In the genomic region with DNA sequence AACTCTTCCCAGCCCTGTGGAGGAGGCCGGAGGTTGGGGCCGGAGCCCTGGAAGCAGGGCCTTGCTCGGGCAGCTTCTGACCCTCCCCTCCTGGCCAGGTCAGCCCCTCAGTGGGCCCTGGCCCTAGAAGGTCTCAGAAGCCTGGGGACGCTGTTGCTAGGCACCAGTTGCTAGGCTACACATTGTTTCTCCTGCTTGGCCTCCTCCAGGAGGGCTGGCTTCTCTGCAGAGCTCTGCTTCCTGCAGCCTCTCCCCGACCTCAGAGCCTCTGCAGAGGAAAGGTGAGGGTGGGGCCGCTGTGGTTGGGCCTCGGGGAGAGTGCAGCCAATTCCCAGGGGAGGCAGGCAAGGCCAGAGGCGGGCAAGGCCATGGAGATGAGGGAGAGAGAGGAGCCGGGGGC, we compare ENCODE assay signal across 13 cellular contexts. TPM values are rescaled to one million over a fixed set of nuclear protein-coding genes. Genes with fewer than 3 reads are reported as not detected.
DNase-seq lines count a peak whose midpoint lies in the region; ATAC-seq and TF ChIP-seq lines count a peak whose summit lies in the region.
"Had no signal": no experiment of that assay in that cellular context is flagged by ENCODE, and none has a peak within 500 bp of the region (broad histone marks: within the 10 kb centered on the region; RNA-seq: fewer than 3 reads in every experiment).

No MANE protein-coding gene starts in this region.

- H3K27me3 ChIP-seq in mammary epithelial cell (ENCODE audit: insufficient read depth, low read length) (no peaks in the 10 kb centered on the region), dorsolateral prefrontal cortex (no peaks in the 10 kb centered on the region), testis (no peaks in the 10 kb centered on the region), upper lobe of right lung (peaks cover 6% of the 10 kb centered on the region)
- H3K27me3 ChIP-seq: heart left ventricle had no signal

- 58% methylated on average over 4 of the region's 9 CpGs for WGBS in mammary epithelial cell (ENCODE audit: low coverage, missing lambda C conversion rate)
- WGBS in testis, 2 donors: 41 to 69% methylated on average over 8 to 9 of the region's 9 CpGs

- H3K4me3 ChIP-seq in mammary epithelial cell (replicated peaks in 1 of 3; ENCODE audit: insufficient read depth in 1 of 3, low read depth in 2 of 3, low read length in 3 of 3) (no peak overlapping the region), dorsolateral prefrontal cortex (peak overlapping the region in 1 of 59 donors; percentile 9), testis (no peak overlapping the region), upper lobe of right lung (no peak overlapping the region)
- H3K4me3 ChIP-seq: heart left ventricle had no signal

- peaks cover 11% of the 10 kb centered on the region for H3K27me3 Mint-ChIP-seq in MCF 10A (ENCODE audit: insufficient read depth, unreplicated experiment)
- H3K27me3 Mint-ChIP-seq in CD14-positive monocyte (ENCODE audit: low read depth in 3 of 3): peaks cover 0 to 6% (median 2%) of the 10 kb centered on the region in 3 donors

- H3K36me3 Mint-ChIP-seq in MCF 10A (ENCODE audit: insufficient read depth, unreplicated experiment): peaks cover 1% of the 10 kb centered on the region
- no peaks in the 10 kb centered on the region for H3K36me3 Mint-ChIP-seq in CD14-positive monocyte

- no TSS peak for BruUV-seq in mammary epithelial cell (replicated peaks; lab: Mats Ljungman, UMichigan)
- BruUV-seq in MCF 10A (replicated peaks; lab: Mats Ljungman, UMichigan): no TSS peak

- TF ChIP-seq CTCF in mammary epithelial cell (conservative IDR thresholded peaks at IDR 0.05 in 1 of 2, IDR thresholded peaks at IDR 0.05 in 1 of 2; ENCODE audit: extremely low read depth in 1 of 2, insufficient read depth in 1 of 2, low read depth in 1 of 2, low read length in 2 of 2) (no peak), MCF 10A (IDR thresholded peaks at IDR 0.05; ENCODE audit: unreplicated experiment) (no peak), dorsolateral prefrontal cortex (IDR thresholded peaks at IDR 0.05 in 54 of 56, conservative IDR thresholded peaks at IDR 0.05 in 2 of 56; ENCODE audit: low read depth in 1 of 56, partially characterized antibody in 56 of 56) (no peak), testis (IDR thresholded peaks at IDR 0.05) (no peak), upper lobe of right lung (IDR thresholded peaks at IDR 0.05) (no peak), CD14-positive monocyte (IDR thresholded peaks at IDR 0.05) (no peak)

- no peak overlapping the region for H3K27ac Mint-ChIP-seq in MCF 10A (ENCODE audit: low read depth, unreplicated experiment)
- no peak overlapping the region for H3K27ac Mint-ChIP-seq in CD14-positive monocyte
- H3K27ac Mint-ChIP-seq: B cell had no signal

- H3K9ac ChIP-seq in mammary epithelial cell (ENCODE audit: insufficient read depth, low read length): no peak overlapping the region

- CTCF ChIA-PET in mammary epithelial cell (lab: Charles Lee; ENCODE audit: low non-redundant PET): no interaction called here
- CTCF ChIA-PET in MCF 10A (lab: Yijun Ruan, JAX): interaction anchor here (1.2 to 9.0 kb wide), 4 partner anchors 33 to 156 kb away, joined by 6 to 142 read pairs (median 52); no protein-coding TSS in a partner anchor

- no peak for ATAC-seq in upper lobe of right lung

- H3K9me3 ChIP-seq in mammary epithelial cell (replicated peaks; ENCODE audit: insufficient read depth, low read length) (no peaks in the 10 kb centered on the region), testis (no peaks in the 10 kb centered on the region), upper lobe of right lung (no peaks in the 10 kb centered on the region)
- H3K9me3 ChIP-seq: heart left ventricle had no signal

- no peaks in the 10 kb centered on the region for H3K36me3 ChIP-seq in mammary epithelial cell (ENCODE audit: insufficient read depth, low read length)
- H3K36me3 ChIP-seq in testis (ENCODE audit: low read depth, missing control alignments): no peaks in the 10 kb centered on the region
- no peaks in the 10 kb centered on the region for H3K36me3 ChIP-seq in upper lobe of right lung
- H3K36me3 ChIP-seq: heart left ventricle had no signal

- H3K4me1 ChIP-seq in mammary epithelial cell (ENCODE audit: insufficient read depth, low read length): no peaks in the 10 kb centered on the region
- H3K4me1 ChIP-seq in testis: peaks cover 20% of the 10 kb centered on the region
- no peaks in the 10 kb centered on the region for H3K4me1 ChIP-seq in upper lobe of right lung

- no peaks in the 10 kb centered on the region for H4K20me1 ChIP-seq in mammary epithelial cell (ENCODE audit: insufficient read depth, low read length)

- no peak overlapping the region for H2AFZ ChIP-seq in mammary epithelial cell (ENCODE audit: low read depth, low read length)

- dilution Hi-C loops in mammary epithelial cell (cut with HindIII; ENCODE audit: low sequenced_read_pairs): no loop called here

- H3K4me1 Mint-ChIP-seq in MCF 10A (ENCODE audit: insufficient read depth, unreplicated experiment) (no peaks in the 10 kb centered on the region), CD14-positive monocyte (no peaks in the 10 kb centered on the region)

- H3K27ac ChIP-seq in mammary epithelial cell (ENCODE audit: insufficient read depth, low read depth, low read length): no peak overlapping the region
- H3K27ac ChIP-seq in dorsolateral prefrontal cortex: peak overlapping the region in 50 of 59 donors; percentile 7 to 87 (median 65)
- no peak overlapping the region for H3K27ac ChIP-seq in testis
- H3K27ac ChIP-seq in upper lobe of right lung: no peak overlapping the region

- POLR2A ChIA-PET in MCF 10A (lab: Yijun Ruan, JAX): interaction anchor here (0.7 kb wide), 1 partner anchor 16 kb away, joined by 3 read pairs; no protein-coding TSS in a partner anchor

- in situ Hi-C loops in mammary epithelial cell (cut with MboI; ENCODE audit: low sequenced_read_pairs in 2 of 2): no loop called here

- intact Hi-C loops in mammary epithelial cell (cut with micrococcal nuclease) (no loop called here), MCF 10A (cut with micrococcal nuclease) (loop anchor here (10.0 kb wide), 1 partner anchor 254 kb away; no protein-coding TSS in a partner anchor), dorsolateral prefrontal cortex (cut with DNase I) (loop anchor here in 1 of 2 donors (10.0 kb wide), 1 partner anchor 244 kb away; no protein-coding TSS in a partner anchor), testis (cut with DNase I; ENCODE audit: low total_unique reads) (loop anchor here (10.0 kb wide), 1 partner anchor 154 kb away; no protein-coding TSS in a partner anchor), upper lobe of right lung (cut with DNase I) (no loop called here), CD14-positive monocyte (cut with micrococcal nuclease) (loop anchor here in 1 of 2 donors (10.0 kb wide), 1 partner anchor 154 kb away; no protein-coding TSS in a partner anchor)

- no peak for TF ChIP-seq POLR2A in testis (IDR thresholded peaks at IDR 0.05)

- no peak overlapping the region for H3K4me2 ChIP-seq in mammary epithelial cell (ENCODE audit: insufficient read depth, low read depth, low read length)

- H3K9me3 Mint-ChIP-seq in MCF 10A (ENCODE audit: unreplicated experiment) (no peaks in the 10 kb centered on the region), CD14-positive monocyte (peaks cover 0 to 3% (median 0%) of the 10 kb centered on the region in 7 donors)

- H3K4me3 Mint-ChIP-seq in MCF 10A (ENCODE audit: unreplicated experiment) (no peak overlapping the region), CD14-positive monocyte (no peak overlapping the region)
- H3K4me3 Mint-ChIP-seq: B cell had no signal

- H3K79me2 ChIP-seq in mammary epithelial cell (ENCODE audit: insufficient read depth, low read length): no peaks in the 10 kb centered on the region

- DNase-seq in mammary epithelial cell: peak; percentile 19
- DNase-seq in MCF 10A (ENCODE audit: unreplicated experiment): no peak
- DNase-seq in NCI-H345 (lab: John Stamatoyannopoulos, UW): peak; percentile 28
- DNase-seq in dorsolateral prefrontal cortex: no peak
- DNase-seq in testis: peak; percentile 51
- no peak for DNase-seq in activated T-cell treated with anti-CD3 and anti-CD28 coated beads, Interleukin-2, amount 50 U/mL, for 48 hours
- no peak for DNase-seq in upper lobe of right lung
- no peak for DNase-seq in CD14-positive monocyte (ENCODE audit: low spot score)
- DNase-seq: activated CD4-positive, alpha-beta T cell treated with anti-CD3 and anti-CD28 coated beads for 4 hours; NCI-H446 treated with DMSO at 0.1 percent for 48 hours; occipital lobe had no signal

RNA-seq across cellular contexts. Expression of a gene that starts 27.6 kb away (rescaled TPM):
- under 1 TPM in 1 of 2 donors, not detected in 1; under 0.01 TPM for total RNA-seq in mammary epithelial cell
- 0.05 TPM for polyA plus RNA-seq in mammary epithelial cell
- not detected for polyA minus RNA-seq in mammary epithelial cell
- total RNA-seq in MCF 10A (2022): not detected in 2 replicates
- 10 to 100 TPM in 46 of 120 experiments, 1 to 10 TPM in 74; 1.3 to 19.6 (median 9.1) TPM for total RNA-seq in dorsolateral prefrontal cortex
- 1 to 10 TPM; 4.8 to 6.4 TPM for total RNA-seq in testis
- polyA plus RNA-seq in testis (ENCODE audit: insufficient read depth, low read depth, low replicate concordance): 5.5 TPM
- 0.29 TPM for total RNA-seq in upper lobe of right lung
- not detected for polyA plus RNA-seq in CD14-positive monocyte
- total RNA-seq: B cell had no signal

RNA-seq across cellular contexts. Expression of a gene that starts 51.0 kb away (rescaled TPM):
- total RNA-seq in mammary epithelial cell (10 to 100 TPM; 21.7 to 48.2 TPM), MCF 10A (2022) (30.1 and 34.6 TPM in 2 replicates), dorsolateral prefrontal cortex (10 to 100 TPM; 23.9 to 53.9 (median 37.5) TPM), testis (10 to 100 TPM; 66.2 to 85.4 TPM), upper lobe of right lung (34.1 TPM)
- polyA plus RNA-seq in mammary epithelial cell (62.4 TPM), testis (ENCODE audit: insufficient read depth, low read depth, low replicate concordance) (46.8 TPM), CD14-positive monocyte (10 to 100 TPM; 64.8 to 70.2 TPM)
- polyA minus RNA-seq in mammary epithelial cell: 62.8 TPM

RNA-seq across cellular contexts. Expression of a gene that starts 51.2 kb away (rescaled TPM):
- 10 to 100 TPM; 27.2 to 77.7 TPM for total RNA-seq in mammary epithelial cell
- 50.7 TPM for polyA plus RNA-seq in mammary epithelial cell
- 59.9 TPM for polyA minus RNA-seq in mammary epithelial cell
- 99.9 and 111 TPM in 2 replicates for total RNA-seq in MCF 10A (2022)
- 100 to 1,000 TPM in 29 of 120 experiments, 10 to 100 TPM in 91; 73.7 to 125 (median 93.7) TPM for total RNA-seq in dorsolateral prefrontal cortex
- 10 to 100 TPM; 84.2 to 86.5 TPM for total RNA-seq in testis
- 107 TPM for polyA plus RNA-seq in testis (ENCODE audit: insufficient read depth, low read depth, low replicate concordance)
- total RNA-seq in upper lobe of right lung: 75.8 TPM
- 10 to 100 TPM; 12.5 to 20.1 TPM for polyA plus RNA-seq in CD14-positive monocyte

Comparison
In these comparisons a context has a peak if more than half of its experiments do, and no peak if none do; other contexts are left out.
1. DNase-seq: peak in mammary epithelial cell (single experiment), NCI-H345 (single experiment) and testis (single experiment); none in MCF 10A (single experiment), dorsolateral prefrontal cortex (0 of 10), activated T-cell treated with anti-CD3 and anti-CD28 coated beads, Interleukin-2, amount 50 U/mL, for 48 hours (0 of 2), upper lobe of right lung (single experiment) and CD14-positive monocyte (single experiment).
2. intact Hi-C loops: an anchor here in MCF 10A (10.0 kb wide) and testis (10.0 kb wide); none called in mammary epithelial cell and upper lobe of right lung.
3. H3K27ac ChIP-seq: peak in dorsolateral prefrontal cortex (50 of 59); none in mammary epithelial cell (single experiment), testis (0 of 2) and upper lobe of right lung (single experiment).